Comparison of ENCODE assay signal across 8 cellular contexts in the genomic region with DNA sequence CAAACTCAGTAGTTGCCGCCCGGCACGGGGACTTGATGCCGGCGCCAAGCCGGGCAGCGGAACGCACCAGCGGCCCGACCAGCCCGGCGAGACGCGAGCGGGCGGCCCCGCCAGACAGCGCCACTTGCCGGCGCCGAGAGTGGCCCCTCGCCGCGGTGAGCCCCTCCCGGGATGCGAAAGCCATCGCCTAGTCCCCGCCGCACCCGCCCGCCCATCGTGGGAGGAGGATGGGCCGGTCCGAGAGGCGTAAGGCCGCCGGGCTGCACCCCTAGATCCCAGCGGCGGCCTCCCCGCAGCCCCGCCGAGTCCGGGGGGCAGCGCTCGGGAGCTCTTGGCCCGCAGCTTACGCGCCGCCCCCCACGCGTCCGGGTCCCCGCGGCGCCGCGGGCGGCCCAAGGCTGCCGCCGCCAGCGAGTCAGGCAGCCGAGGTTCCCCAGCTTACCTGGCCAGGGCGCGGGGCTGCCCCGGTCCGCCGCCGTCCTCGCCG. TPM values are rescaled to one million over a fixed set of nuclear protein-coding genes. Genes with fewer than 3 reads are reported as not detected.
DNase-seq lines count a peak whose midpoint lies in the region; ATAC-seq, FAIRE-seq and TF ChIP-seq lines count a peak whose summit lies in the region.

No MANE protein-coding gene starts in this region.

- H3K4me2 ChIP-seq in A549 (peak overlapping the region; percentile 70), mesendoderm (ENCODE audit: low read length) (peak overlapping the region; percentile 62)

- no peak overlapping the region for H3K23ac ChIP-seq in mesendoderm (ENCODE audit: low read length)

- POLR2A ChIA-PET in A549 (lab: Yijun Ruan, JAX): interaction anchor here (1.1 kb wide), 1 partner anchor 147 kb away, joined by 7 read pairs; a partner anchor contains a TSS
- POLR2A ChIA-PET in activated CD4-positive, alpha-beta T cell treated with anti-CD3 and anti-CD28 coated beads for 36 hours (lab: Charles Lee): no interaction called here

- H3K36me3 ChIP-seq in mesendoderm (ENCODE audit: control insufficient read depth, insufficient read depth, low read length): no peaks in the 10 kb centered on the region

- H3K9me3 ChIP-seq in A549: no peaks in the 10 kb centered on the region

- CTCF ChIA-PET in A549 (lab: Yijun Ruan, JAX): no interaction called here
- CTCF ChIA-PET in activated CD4-positive, alpha-beta T cell treated with anti-CD3 and anti-CD28 coated beads for 36 hours (lab: Charles Lee): interaction anchor here (1.0 to 1.2 kb wide), 2 partner anchors 108 to 151 kb away, joined by 3 read pairs; no protein-coding TSS in a partner anchor

- no peaks in the 10 kb centered on the region for H3K79me2 ChIP-seq in mesendoderm (ENCODE audit: control insufficient read depth, insufficient read depth, low read length)

- DNase-seq in A549 (ENCODE audit: low read depth in 1 of 2, low spot score in 1 of 2) (no peak), dorsolateral prefrontal cortex (peak in 4 of 10 donors; percentile 43 to 53 (median 47)), mesendoderm (peak; percentile 51), NCI-H187 treated with DMSO at 0.1 percent for 48 hours (lab: John Stamatoyannopoulos, UW) (no peak)
- DNase-seq in activated CD4-positive, alpha-beta T cell treated with anti-CD3 and anti-CD28 coated beads for 36 hours: peak; percentile 72
- DNase-seq in stimulated activated CD8-positive, alpha-beta memory T cell treated with anti-CD3 and anti-CD28 coated beads, Interleukin-4, amount 100 ng/mL, for 24 hours (ENCODE audit: low read depth): peak; percentile 28

- intact Hi-C loops in activated CD4-positive, alpha-beta T cell treated with anti-CD3 and anti-CD28 coated beads for 36 hours (cut with DNase I, micrococcal nuclease): loop anchor here (1.0 to 10.0 kb wide), 8 partner anchors 68 to 1110 kb away; a partner anchor contains a TSS
- intact Hi-C loops in dorsolateral prefrontal cortex (cut with DNase I): no loop called here

- no peaks in the 10 kb centered on the region for H3K79me1 ChIP-seq in mesendoderm (ENCODE audit: low read length)

- TF ChIP-seq CTCF in A549 (IDR thresholded peaks at IDR 0.05): no peak
- peak in 4 of 56 donors; percentile 16 to 34 (median 24) for TF ChIP-seq CTCF in dorsolateral prefrontal cortex (IDR thresholded peaks at IDR 0.05 in 54 of 56, conservative IDR thresholded peaks at IDR 0.05 in 2 of 56; ENCODE audit: low read depth in 1 of 56, partially characterized antibody in 56 of 56)

- no peak for FAIRE-seq in A549 (lab: Jason Lieb, UNC)

- no peaks in the 10 kb centered on the region for H3K27me3 Mint-ChIP-seq in activated CD4-positive, alpha-beta T cell treated with anti-CD3 and anti-CD28 coated beads for 36 hours

- peak overlapping the region; percentile 77 for H3K18ac ChIP-seq in mesendoderm (ENCODE audit: low read length)

- TF ChIP-seq EP300 in A549 (IDR thresholded peaks at IDR 0.05): no peak

- H3K4ac ChIP-seq in mesendoderm (ENCODE audit: low read depth, low read length): no peak overlapping the region

- H2BK5ac ChIP-seq in mesendoderm (ENCODE audit: low read length): no peak overlapping the region

- no peak overlapping the region for H3K27ac Mint-ChIP-seq in activated CD4-positive, alpha-beta T cell treated with anti-CD3 and anti-CD28 coated beads for 36 hours

- no peak overlapping the region for H2AK5ac ChIP-seq in mesendoderm (ENCODE audit: low read length)

- H3K4me1 ChIP-seq in A549 (no peaks in the 10 kb centered on the region), mesendoderm (ENCODE audit: control insufficient read depth, low read depth, low read length) (no peaks in the 10 kb centered on the region)

- no peak overlapping the region for H2BK15ac ChIP-seq in mesendoderm (replicated peaks; ENCODE audit: low read depth)

- peak overlapping the region in 1 of 2 experiments; percentile 75; a peak in 3 of 6 replicates for H3K27ac ChIP-seq in A549
- peak overlapping the region in 6 of 59 donors; percentile 5 to 76 (median 33) for H3K27ac ChIP-seq in dorsolateral prefrontal cortex
- H3K27ac ChIP-seq in mesendoderm (ENCODE audit: low read depth, low read length): no peak overlapping the region

- peaks cover 44% of the 10 kb centered on the region for H3K36me3 Mint-ChIP-seq in activated CD4-positive, alpha-beta T cell treated with anti-CD3 and anti-CD28 coated beads for 36 hours (ENCODE audit: low read depth)

- H2BK120ac ChIP-seq in mesendoderm (ENCODE audit: low read depth, low read length): no peak overlapping the region

- H3K9me3 Mint-ChIP-seq in activated CD4-positive, alpha-beta T cell treated with anti-CD3 and anti-CD28 coated beads for 36 hours (ENCODE audit: low read depth): no peaks in the 10 kb centered on the region

- no peak overlapping the region for H4K8ac ChIP-seq in mesendoderm (ENCODE audit: low read depth, low read length)

- H3K4me3 ChIP-seq in A549: peak overlapping the region; percentile 46
- H3K4me3 ChIP-seq in dorsolateral prefrontal cortex: peak overlapping the region in 58 of 59 donors; percentile 20 to 77 (median 64)
- peak overlapping the region; percentile 22 for H3K4me3 ChIP-seq in mesendoderm (ENCODE audit: low read length)

- ATAC-seq in A549 (peak; percentile 54 to 73), GM18505 (IDR thresholded peaks at IDR 0.05; ENCODE audit: unreplicated experiment) (peak; percentile 67), HG03442 (IDR thresholded peaks at IDR 0.05; ENCODE audit: unreplicated experiment) (peak; percentile 39)
- peak; percentile 69 for ATAC-seq in activated CD4-positive, alpha-beta T cell treated with anti-CD3 and anti-CD28 coated beads for 36 hours

- peaks cover 0 to 5% (median 0%) of the 10 kb centered on the region in 45 donors for H3K27me3 ChIP-seq in dorsolateral prefrontal cortex
- H3K27me3 ChIP-seq in mesendoderm (ENCODE audit: insufficient read depth, low read length, poor library complexity): peaks cover 5% of the 10 kb centered on the region

- H4K5ac ChIP-seq in mesendoderm (ENCODE audit: low read length): no peak overlapping the region

- peaks cover 18% of the 10 kb centered on the region for H3K4me1 Mint-ChIP-seq in activated CD4-positive, alpha-beta T cell treated with anti-CD3 and anti-CD28 coated beads for 36 hours

- 34% methylated on average over 55 of the region's 70 CpGs for WGBS in A549 (ENCODE audit: missing lambda C conversion rate)
- WGBS in mesendoderm (ENCODE audit: extremely low coverage, insufficient coverage, low lambda C conversion rate): no CpG with 5 or more reads among the region's 70 CpGs

- TF ChIP-seq RAD21 in A549 (conservative IDR thresholded peaks at IDR 0.05 in 1 of 2, IDR thresholded peaks at IDR 0.05 in 1 of 2): no peak

- peak overlapping the region; percentile 59 for H3K9ac ChIP-seq in mesendoderm (ENCODE audit: low read length)

- H3K56ac ChIP-seq in mesendoderm (ENCODE audit: low read length): peak overlapping the region; percentile 56

- peak overlapping the region; percentile 83 for H3K4me3 Mint-ChIP-seq in activated CD4-positive, alpha-beta T cell treated with anti-CD3 and anti-CD28 coated beads for 36 hours

- TF ChIP-seq POLR2A in A549 (IDR thresholded peaks at IDR 0.05; ENCODE audit: low read length): no peak
- no peak for TF ChIP-seq POLR2A in GM18505 (IDR thresholded peaks at IDR 0.05; ENCODE audit: borderline replicate concordance, extremely low read depth, insufficient read depth, insufficient read length)

TF ChIP-seq in A549, 52 proteins besides CTCF, POLR2A, EP300 and RAD21 (continues in another document):
- TF ChIP-seq CHD4 (IDR thresholded peaks at IDR 0.05; ENCODE audit: borderline replicate concordance): no peak
- TF ChIP-seq GATA3 (IDR thresholded peaks at IDR 0.05; ENCODE audit: borderline replicate concordance): no peak
- TF ChIP-seq, protein P1, sequence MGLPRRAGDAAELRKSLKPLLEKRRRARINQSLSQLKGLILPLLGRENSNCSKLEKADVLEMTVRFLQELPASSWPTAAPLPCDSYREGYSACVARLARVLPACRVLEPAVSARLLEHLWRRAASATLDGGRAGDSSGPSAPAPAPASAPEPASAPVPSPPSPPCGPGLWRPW (IDR thresholded peaks at IDR 0.05): no peak
- TF ChIP-seq MAZ (IDR thresholded peaks at IDR 0.05; ENCODE audit: borderline replicate concordance, low read depth, low read length): no peak
- TF ChIP-seq CBX2 (IDR thresholded peaks at IDR 0.05; ENCODE audit: borderline replicate concordance, low read depth): no peak
- no peak for TF ChIP-seq CBX8 (IDR thresholded peaks at IDR 0.05)
- no peak for TF ChIP-seq POLR2AphosphoS2 (conservative IDR thresholded peaks at IDR 0.05; ENCODE audit: low read length)
- TF ChIP-seq, protein P2, sequence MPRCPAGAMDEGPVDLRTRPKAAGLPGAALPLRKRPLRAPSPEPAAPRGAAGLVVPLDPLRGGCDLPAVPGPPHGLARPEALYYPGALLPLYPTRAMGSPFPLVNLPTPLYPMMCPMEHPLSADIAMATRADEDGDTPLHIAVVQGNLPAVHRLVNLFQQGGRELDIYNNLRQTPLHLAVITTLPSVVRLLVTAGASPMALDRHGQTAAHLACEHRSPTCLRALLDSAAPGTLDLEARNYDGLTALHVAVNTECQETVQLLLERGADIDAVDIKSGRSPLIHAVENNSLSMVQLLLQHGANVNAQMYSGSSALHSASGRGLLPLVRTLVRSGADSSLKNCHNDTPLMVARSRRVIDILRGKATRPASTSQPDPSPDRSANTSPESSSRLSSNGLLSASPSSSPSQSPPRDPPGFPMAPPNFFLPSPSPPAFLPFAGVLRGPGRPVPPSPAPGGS (IDR thresholded peaks at IDR 0.05): no peak
- TF ChIP-seq NR3C1 (IDR thresholded peaks at IDR 0.05): no peak

RNA-seq across cellular contexts. Expression of a gene that starts 0.6 kb away (rescaled TPM):
- polyA plus RNA-seq in A549 (2011; rRNA removed): 15.6 and 16.4 TPM in 2 replicates
- polyA plus RNA-seq in A549 (2012; cell fraction: cytosol; rRNA removed): 4.5 and 4.7 TPM in 2 replicates
- 39.1 and 43.9 TPM in 2 replicates for polyA plus RNA-seq in A549 (2012; cell fraction: nucleus; rRNA removed)
- 11.7 to 13.9 TPM (median 12.6 TPM) in 3 replicates for polyA plus RNA-seq in A549 (2017; fragmentation: RNase III; extraction: RNeasy Plus Mini Kit Qiagen cat#74134 plus additional on column Dnase treatment)
- polyA minus RNA-seq in A549 (2011; rRNA and poly(A)+ RNA removed): 4.5 and 4.6 TPM in 2 replicates
- 100 to 1,000 TPM; 147 to 165 TPM for total RNA-seq in activated CD4-positive, alpha-beta T cell treated with anti-CD3 and anti-CD28 coated beads for 36 hours
- total RNA-seq in dorsolateral prefrontal cortex: 100 to 1,000 TPM in 93 of 120 experiments, 10 to 100 TPM in 27; 35.5 to 292 (median 129) TPM
- 5.0 TPM for polyA plus RNA-seq in mesendoderm (2013, experiment 1 of 2)
- polyA plus RNA-seq in mesendoderm (2013, experiment 2 of 2): 5.2 TPM

Comparison
In these comparisons a context has a peak if more than half of its experiments do, and no peak if none do; other contexts are left out.
1. DNase-seq: peak in activated CD4-positive, alpha-beta T cell treated with anti-CD3 and anti-CD28 coated beads for 36 hours (single experiment), mesendoderm (single experiment) and stimulated activated CD8-positive, alpha-beta memory T cell treated with anti-CD3 and anti-CD28 coated beads, Interleukin-4, amount 100 ng/mL, for 24 hours (single experiment); none in A549 (0 of 2) and NCI-H187 treated with DMSO at 0.1 percent for 48 hours (single experiment).
2. intact Hi-C loops: an anchor here in activated CD4-positive, alpha-beta T cell treated with anti-CD3 and anti-CD28 coated beads for 36 hours (1.0 to 10.0 kb wide); none called in dorsolateral prefrontal cortex.
3. Peak in every context shown above with its lines, with median percentiles within 50 percentile points of each other: ATAC-seq and H3K4me3 ChIP-seq.